Comparison of ENCODE assay signal across 1 cellular context in the genomic region with DNA sequence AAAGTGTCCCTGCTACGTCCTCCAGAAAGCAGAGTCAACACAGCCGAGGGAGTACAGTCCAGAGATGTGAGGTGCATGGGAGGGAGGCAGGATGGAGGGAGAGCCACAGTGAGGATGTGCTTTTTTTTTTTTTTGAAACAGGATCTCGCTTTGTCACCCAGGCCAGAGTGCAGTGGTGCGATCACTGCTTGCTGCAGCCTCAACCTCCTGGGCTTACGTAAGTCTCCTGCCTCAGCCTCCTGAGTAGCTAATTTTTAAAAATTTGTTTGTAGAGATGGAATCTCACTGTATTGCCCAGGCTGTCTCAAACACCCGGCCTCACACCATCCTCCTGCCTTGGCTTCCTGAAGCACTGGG.
TF ChIP-seq lines count a peak whose summit lies in the region.

No MANE protein-coding gene starts in this region.

TF ChIP-seq in HepG2, 621 proteins besides CTCF, POLR2A, EP300 and RAD21 (continued from another document and continues in another):
- TF ChIP-seq, protein P1, sequence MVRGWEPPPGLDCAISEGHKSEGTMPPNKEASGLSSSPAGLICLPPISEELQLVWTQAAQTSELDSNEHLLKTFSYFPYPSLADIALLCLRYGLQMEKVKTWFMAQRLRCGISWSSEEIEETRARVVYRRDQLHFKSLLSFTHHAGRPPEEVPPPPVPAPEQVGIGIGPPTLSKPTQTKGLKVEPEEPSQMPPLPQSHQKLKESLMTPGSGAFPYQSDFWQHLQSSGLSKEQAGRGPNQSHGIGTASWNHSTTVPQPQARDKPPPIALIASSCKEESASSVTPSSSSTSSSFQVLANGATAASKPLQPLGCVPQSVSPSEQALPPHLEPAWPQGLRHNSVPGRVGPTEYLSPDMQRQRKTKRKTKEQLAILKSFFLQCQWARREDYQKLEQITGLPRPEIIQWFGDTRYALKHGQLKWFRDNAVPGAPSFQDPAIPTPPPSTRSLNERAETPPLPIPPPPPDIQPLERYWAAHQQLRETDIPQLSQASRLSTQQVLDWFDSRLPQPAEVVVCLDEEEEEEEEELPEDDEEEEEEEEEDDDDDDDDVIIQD (CRISPR knock-in tag; IDR thresholded peaks at IDR 0.05; ENCODE audit: low read depth), result no peak
- TF ChIP-seq KAT7 (CRISPR knock-in tag; IDR thresholded peaks at IDR 0.05; ENCODE audit: borderline replicate concordance) (no peak), EZH2 (conservative IDR thresholded peaks at IDR 0.05; ENCODE audit: low read depth, low read length) (no peak), MZF1 (CRISPR knock-in tag; IDR thresholded peaks at IDR 0.05; ENCODE audit: borderline replicate concordance) (no peak), KLF16 (CRISPR knock-in tag; IDR thresholded peaks at IDR 0.05) (no peak), THAP11 (CRISPR knock-in tag; IDR thresholded peaks at IDR 0.05) (no peak), ZNF343 (CRISPR knock-in tag; IDR thresholded peaks at IDR 0.05) (no peak), ZBTB3 (CRISPR knock-in tag; IDR thresholded peaks at IDR 0.05; ENCODE audit: borderline replicate concordance, low read depth) (peak; percentile 75; the same call in 1 of the 2 replicates), ZNF251 (CRISPR knock-in tag; IDR thresholded peaks at IDR 0.05) (no peak), ZNF451 (CRISPR knock-in tag; IDR thresholded peaks at IDR 0.05) (no peak), JARID2 (CRISPR knock-in tag; IDR thresholded peaks at IDR 0.05; ENCODE audit: insufficient replicate concordance) (no peak), ZSCAN20 (CRISPR knock-in tag; IDR thresholded peaks at IDR 0.05; ENCODE audit: borderline replicate concordance) (no peak), HNF4A (CRISPR knock-in tag; IDR thresholded peaks at IDR 0.05) (peak; percentile 37; the same call in 1 of the 2 replicates), MED1 (CRISPR knock-in tag; IDR thresholded peaks at IDR 0.05) (peak; percentile 53; the same call in 1 of the 2 replicates), TRIM24 (CRISPR knock-in tag; IDR thresholded peaks at IDR 0.05) (no peak), ZNF780A (CRISPR knock-in tag; IDR thresholded peaks at IDR 0.05) (no peak), PHF21A (CRISPR knock-in tag; IDR thresholded peaks at IDR 0.05) (peak; percentile 46; the same call in 1 of the 2 replicates), DMAP1 (CRISPR knock-in tag; IDR thresholded peaks at IDR 0.05) (no peak), MYNN (CRISPR knock-in tag; IDR thresholded peaks at IDR 0.05; ENCODE audit: low read depth) (no peak), GATAD1 (CRISPR knock-in tag; IDR thresholded peaks at IDR 0.05) (no peak), KMT2A (CRISPR knock-in tag; IDR thresholded peaks at IDR 0.05) (no peak), NR2C2 (CRISPR knock-in tag; IDR thresholded peaks at IDR 0.05; ENCODE audit: borderline replicate concordance) (no peak)
- TF ChIP-seq, protein P2, sequence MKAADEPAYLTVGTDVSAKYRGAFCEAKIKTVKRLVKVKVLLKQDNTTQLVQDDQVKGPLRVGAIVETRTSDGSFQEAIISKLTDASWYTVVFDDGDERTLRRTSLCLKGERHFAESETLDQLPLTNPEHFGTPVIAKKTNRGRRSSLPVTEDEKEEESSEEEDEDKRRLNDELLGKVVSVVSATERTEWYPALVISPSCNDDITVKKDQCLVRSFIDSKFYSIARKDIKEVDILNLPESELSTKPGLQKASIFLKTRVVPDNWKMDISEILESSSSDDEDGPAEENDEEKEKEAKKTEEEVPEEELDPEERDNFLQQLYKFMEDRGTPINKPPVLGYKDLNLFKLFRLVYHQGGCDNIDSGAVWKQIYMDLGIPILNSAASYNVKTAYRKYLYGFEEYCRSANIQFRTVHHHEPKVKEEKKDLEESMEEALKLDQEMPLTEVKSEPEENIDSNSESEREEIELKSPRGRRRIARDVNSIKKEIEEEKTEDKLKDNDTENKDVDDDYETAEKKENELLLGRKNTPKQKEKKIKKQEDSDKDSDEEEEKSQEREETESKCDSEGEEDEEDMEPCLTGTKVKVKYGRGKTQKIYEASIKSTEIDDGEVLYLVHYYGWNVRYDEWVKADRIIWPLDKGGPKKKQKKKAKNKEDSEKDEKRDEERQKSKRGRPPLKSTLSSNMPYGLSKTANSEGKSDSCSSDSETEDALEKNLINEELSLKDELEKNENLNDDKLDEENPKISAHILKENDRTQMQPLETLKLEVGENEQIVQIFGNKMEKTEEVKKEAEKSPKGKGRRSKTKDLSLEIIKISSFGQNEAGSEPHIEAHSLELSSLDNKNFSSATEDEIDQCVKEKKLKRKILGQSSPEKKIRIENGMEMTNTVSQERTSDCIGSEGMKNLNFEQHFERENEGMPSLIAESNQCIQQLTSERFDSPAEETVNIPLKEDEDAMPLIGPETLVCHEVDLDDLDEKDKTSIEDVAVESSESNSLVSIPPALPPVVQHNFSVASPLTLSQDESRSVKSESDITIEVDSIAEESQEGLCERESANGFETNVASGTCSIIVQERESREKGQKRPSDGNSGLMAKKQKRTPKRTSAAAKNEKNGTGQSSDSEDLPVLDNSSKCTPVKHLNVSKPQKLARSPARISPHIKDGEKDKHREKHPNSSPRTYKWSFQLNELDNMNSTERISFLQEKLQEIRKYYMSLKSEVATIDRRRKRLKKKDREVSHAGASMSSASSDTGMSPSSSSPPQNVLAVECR (CRISPR knock-in tag; IDR thresholded peaks at IDR 0.05; ENCODE audit: borderline replicate concordance), result peak; percentile 14; the same call in 1 of the 2 replicates
- TF ChIP-seq, protein P3, sequence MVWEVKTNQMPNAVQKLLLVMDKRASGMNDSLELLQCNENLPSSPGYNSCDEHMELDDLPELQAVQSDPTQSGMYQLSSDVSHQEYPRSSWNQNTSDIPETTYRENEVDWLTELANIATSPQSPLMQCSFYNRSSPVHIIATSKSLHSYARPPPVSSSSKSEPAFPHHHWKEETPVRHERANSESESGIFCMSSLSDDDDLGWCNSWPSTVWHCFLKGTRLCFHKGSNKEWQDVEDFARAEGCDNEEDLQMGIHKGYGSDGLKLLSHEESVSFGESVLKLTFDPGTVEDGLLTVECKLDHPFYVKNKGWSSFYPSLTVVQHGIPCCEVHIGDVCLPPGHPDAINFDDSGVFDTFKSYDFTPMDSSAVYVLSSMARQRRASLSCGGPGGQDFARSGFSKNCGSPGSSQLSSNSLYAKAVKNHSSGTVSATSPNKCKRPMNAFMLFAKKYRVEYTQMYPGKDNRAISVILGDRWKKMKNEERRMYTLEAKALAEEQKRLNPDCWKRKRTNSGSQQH (CRISPR knock-in tag; IDR thresholded peaks at IDR 0.05; ENCODE audit: low read depth), result no peak
- TF ChIP-seq, protein P4, sequence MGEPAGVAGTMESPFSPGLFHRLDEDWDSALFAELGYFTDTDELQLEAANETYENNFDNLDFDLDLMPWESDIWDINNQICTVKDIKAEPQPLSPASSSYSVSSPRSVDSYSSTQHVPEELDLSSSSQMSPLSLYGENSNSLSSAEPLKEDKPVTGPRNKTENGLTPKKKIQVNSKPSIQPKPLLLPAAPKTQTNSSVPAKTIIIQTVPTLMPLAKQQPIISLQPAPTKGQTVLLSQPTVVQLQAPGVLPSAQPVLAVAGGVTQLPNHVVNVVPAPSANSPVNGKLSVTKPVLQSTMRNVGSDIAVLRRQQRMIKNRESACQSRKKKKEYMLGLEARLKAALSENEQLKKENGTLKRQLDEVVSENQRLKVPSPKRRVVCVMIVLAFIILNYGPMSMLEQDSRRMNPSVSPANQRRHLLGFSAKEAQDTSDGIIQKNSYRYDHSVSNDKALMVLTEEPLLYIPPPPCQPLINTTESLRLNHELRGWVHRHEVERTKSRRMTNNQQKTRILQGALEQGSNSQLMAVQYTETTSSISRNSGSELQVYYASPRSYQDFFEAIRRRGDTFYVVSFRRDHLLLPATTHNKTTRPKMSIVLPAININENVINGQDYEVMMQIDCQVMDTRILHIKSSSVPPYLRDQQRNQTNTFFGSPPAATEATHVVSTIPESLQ (CRISPR knock-in tag; conservative IDR thresholded peaks at IDR 0.05), result no peak
- TF ChIP-seq, protein P5, sequence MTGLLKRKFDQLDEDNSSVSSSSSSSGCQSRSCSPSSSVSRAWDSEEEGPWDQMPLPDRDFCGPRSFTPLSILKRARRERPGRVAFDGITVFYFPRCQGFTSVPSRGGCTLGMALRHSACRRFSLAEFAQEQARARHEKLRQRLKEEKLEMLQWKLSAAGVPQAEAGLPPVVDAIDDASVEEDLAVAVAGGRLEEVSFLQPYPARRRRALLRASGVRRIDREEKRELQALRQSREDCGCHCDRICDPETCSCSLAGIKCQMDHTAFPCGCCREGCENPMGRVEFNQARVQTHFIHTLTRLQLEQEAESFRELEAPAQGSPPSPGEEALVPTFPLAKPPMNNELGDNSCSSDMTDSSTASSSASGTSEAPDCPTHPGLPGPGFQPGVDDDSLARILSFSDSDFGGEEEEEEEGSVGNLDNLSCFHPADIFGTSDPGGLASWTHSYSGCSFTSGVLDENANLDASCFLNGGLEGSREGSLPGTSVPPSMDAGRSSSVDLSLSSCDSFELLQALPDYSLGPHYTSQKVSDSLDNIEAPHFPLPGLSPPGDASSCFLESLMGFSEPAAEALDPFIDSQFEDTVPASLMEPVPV (CRISPR knock-in tag; IDR thresholded peaks at IDR 0.05), result no peak
- TF ChIP-seq, protein P6, sequence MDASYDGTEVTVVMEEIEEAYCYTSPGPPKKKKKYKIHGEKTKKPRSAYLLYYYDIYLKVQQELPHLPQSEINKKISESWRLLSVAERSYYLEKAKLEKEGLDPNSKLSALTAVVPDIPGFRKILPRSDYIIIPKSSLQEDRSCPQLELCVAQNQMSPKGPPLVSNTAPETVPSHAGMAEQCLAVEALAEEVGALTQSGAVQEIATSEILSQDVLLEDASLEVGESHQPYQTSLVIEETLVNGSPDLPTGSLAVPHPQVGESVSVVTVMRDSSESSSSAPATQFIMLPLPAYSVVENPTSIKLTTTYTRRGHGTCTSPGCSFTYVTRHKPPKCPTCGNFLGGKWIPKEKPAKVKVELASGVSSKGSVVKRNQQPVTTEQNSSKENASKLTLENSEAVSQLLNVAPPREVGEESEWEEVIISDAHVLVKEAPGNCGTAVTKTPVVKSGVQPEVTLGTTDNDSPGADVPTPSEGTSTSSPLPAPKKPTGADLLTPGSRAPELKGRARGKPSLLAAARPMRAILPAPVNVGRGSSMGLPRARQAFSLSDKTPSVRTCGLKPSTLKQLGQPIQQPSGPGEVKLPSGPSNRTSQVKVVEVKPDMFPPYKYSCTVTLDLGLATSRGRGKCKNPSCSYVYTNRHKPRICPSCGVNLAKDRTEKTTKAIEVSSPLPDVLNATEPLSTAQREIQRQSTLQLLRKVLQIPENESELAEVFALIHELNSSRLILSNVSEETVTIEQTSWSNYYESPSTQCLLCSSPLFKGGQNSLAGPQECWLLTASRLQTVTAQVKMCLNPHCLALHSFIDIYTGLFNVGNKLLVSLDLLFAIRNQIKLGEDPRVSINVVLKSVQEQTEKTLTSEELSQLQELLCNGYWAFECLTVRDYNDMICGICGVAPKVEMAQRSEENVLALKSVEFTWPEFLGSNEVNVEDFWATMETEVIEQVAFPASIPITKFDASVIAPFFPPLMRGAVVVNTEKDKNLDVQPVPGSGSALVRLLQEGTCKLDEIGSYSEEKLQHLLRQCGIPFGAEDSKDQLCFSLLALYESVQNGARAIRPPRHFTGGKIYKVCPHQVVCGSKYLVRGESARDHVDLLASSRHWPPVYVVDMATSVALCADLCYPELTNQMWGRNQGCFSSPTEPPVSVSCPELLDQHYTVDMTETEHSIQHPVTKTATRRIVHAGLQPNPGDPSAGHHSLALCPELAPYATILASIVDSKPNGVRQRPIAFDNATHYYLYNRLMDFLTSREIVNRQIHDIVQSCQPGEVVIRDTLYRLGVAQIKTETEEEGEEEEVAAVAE (CRISPR knock-in tag; IDR thresholded peaks at IDR 0.05; ENCODE audit: borderline replicate concordance), result no peak
- TF ChIP-seq, protein P7, sequence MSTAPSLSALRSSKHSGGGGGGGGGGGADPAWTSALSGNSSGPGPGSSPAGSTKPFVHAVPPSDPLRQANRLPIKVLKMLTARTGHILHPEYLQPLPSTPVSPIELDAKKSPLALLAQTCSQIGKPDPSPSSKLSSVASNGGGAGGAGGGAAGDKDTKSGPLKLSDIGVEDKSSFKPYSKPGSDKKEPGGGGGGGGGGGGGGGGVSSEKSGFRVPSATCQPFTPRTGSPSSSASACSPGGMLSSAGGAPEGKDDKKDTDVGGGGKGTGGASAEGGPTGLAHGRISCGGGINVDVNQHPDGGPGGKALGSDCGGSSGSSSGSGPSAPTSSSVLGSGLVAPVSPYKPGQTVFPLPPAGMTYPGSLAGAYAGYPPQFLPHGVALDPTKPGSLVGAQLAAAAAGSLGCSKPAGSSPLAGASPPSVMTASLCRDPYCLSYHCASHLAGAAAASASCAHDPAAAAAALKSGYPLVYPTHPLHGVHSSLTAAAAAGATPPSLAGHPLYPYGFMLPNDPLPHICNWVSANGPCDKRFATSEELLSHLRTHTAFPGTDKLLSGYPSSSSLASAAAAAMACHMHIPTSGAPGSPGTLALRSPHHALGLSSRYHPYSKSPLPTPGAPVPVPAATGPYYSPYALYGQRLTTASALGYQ (CRISPR knock-in tag; IDR thresholded peaks at IDR 0.05), result no peak
- TF ChIP-seq, protein P8, sequence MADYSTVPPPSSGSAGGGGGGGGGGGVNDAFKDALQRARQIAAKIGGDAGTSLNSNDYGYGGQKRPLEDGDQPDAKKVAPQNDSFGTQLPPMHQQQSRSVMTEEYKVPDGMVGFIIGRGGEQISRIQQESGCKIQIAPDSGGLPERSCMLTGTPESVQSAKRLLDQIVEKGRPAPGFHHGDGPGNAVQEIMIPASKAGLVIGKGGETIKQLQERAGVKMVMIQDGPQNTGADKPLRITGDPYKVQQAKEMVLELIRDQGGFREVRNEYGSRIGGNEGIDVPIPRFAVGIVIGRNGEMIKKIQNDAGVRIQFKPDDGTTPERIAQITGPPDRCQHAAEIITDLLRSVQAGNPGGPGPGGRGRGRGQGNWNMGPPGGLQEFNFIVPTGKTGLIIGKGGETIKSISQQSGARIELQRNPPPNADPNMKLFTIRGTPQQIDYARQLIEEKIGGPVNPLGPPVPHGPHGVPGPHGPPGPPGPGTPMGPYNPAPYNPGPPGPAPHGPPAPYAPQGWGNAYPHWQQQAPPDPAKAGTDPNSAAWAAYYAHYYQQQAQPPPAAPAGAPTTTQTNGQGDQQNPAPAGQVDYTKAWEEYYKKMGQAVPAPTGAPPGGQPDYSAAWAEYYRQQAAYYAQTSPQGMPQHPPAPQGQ (CRISPR knock-in tag; IDR thresholded peaks at IDR 0.05; ENCODE audit: borderline replicate concordance), result no peak
